Comparison of ENCODE assay signal across 8 cellular contexts in the genomic region with DNA sequence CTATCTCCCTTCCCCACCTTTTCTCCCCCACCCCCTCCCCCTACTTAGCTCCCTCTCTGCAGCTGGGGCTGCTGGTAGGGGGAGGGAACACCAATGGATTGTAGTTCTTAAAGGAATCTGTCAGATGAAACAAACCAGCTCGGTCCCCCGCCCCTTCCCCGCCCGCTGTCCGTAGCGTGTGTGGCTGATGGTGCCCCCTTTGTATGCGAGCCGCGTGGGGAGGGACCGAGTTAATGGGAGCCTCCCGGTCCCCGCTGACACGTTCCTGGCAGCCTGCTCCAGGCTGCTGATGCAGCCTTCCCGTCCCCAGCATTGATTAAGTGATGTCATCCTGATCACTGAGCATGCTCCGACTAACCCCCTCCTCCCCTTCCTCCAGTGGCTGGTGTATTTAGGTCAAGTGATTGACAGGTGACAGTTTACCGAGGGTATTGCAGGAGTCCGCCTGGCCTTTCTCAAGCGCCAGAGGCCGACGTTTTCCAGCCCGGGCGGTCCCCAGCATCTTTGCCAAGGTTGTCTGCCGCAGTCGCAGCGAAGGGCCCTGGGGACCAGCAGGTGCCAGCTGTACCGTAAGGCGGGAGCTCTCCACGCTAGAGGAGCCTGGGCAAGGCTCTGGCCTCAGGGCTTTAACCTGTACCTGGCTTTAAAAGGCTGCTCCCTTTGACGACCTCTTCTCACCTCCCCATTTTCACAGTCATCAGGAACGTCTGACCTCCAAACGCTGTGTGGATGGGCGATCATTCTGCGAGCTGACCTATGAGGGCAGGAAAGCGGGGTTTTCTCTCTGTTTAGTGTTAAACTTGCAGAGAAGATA. TPM values are rescaled to one million over a fixed set of nuclear protein-coding genes. Genes with fewer than 3 reads are reported as not detected.
DNase-seq lines count a peak whose midpoint lies in the region; ATAC-seq and TF ChIP-seq lines count a peak whose summit lies in the region.

No MANE protein-coding gene starts in this region.

- TF ChIP-seq CTCF in smooth muscle cell (IDR thresholded peaks at IDR 0.05; ENCODE audit: borderline replicate concordance, insufficient read depth, poor library complexity, severe bottlenecking), result no peak

- no peaks in the 10 kb centered on the region for H4K20me1 ChIP-seq in smooth muscle cell (ENCODE audit: low read depth)

- no peaks in the 10 kb centered on the region for H3F3A ChIP-seq in smooth muscle cell (ENCODE audit: low read depth)

- no peaks in the 10 kb centered on the region for H3K79me2 ChIP-seq in smooth muscle cell (ENCODE audit: low read depth)

- DNase-seq in activated CD4-positive, CD25-positive, alpha-beta regulatory T cell treated with anti-CD3 and anti-CD28 coated beads, Interleukin-2, amount 50 U/mL, for 72 hours, result peak; percentile 40
- DNase-seq in NCI-H524 treated with DMSO at 0.1 percent for 48 hours (lab: John Stamatoyannopoulos, UW) (peak; percentile 30), activated gamma-delta T cell (lab: John Stamatoyannopoulos, UW) (peak; percentile 12), smooth muscle cell (lab: John Stamatoyannopoulos, UW; ENCODE audit: unreplicated experiment) (no peak), hepatic stellate cell (ENCODE audit: low spot score) (no peak)

- H2AFZ ChIP-seq in smooth muscle cell (ENCODE audit: low read depth), result no peak overlapping the region

- peaks cover 14% of the 10 kb centered on the region for H3K27me3 ChIP-seq in iPS-15b (ENCODE audit: control insufficient read depth, insufficient read depth, low read length)
- peaks cover 27% of the 10 kb centered on the region for H3K27me3 ChIP-seq in smooth muscle cell (ENCODE audit: low read depth)

- peaks cover 4% of the 10 kb centered on the region for H3K4me1 ChIP-seq in iPS-15b (ENCODE audit: control insufficient read depth, insufficient read depth, low read length)
- peaks cover 5% of the 10 kb centered on the region for H3K4me1 ChIP-seq in smooth muscle cell (ENCODE audit: low read depth)

- H3K4me2 ChIP-seq in smooth muscle cell, result peak overlapping the region; percentile 88

- no peak for ATAC-seq in activated CD4-positive, CD25-positive, alpha-beta regulatory T cell treated with anti-CD3 and anti-CD28 coated beads, Interleukin-2, amount 50 U/mL, for 24 hours
- no peak for ATAC-seq in GM18861 (IDR thresholded peaks at IDR 0.05; ENCODE audit: unreplicated experiment)

- peak overlapping the region; percentile 61 for H3K9ac ChIP-seq in iPS-15b (ENCODE audit: low read depth, low read length)
- H3K9ac ChIP-seq in smooth muscle cell (ENCODE audit: low read depth), result no peak overlapping the region

- no peak overlapping the region for H3K27ac ChIP-seq in smooth muscle cell (ENCODE audit: low read depth)

- H3K9me3 ChIP-seq in iPS-15b (ENCODE audit: control insufficient read depth, insufficient read depth, low read length), result no peaks in the 10 kb centered on the region
- no peaks in the 10 kb centered on the region for H3K9me3 ChIP-seq in smooth muscle cell (replicated peaks; ENCODE audit: low read depth)

- H3K36me3 ChIP-seq in iPS-15b (ENCODE audit: control insufficient read depth, insufficient read depth, low read length) (no peaks in the 10 kb centered on the region), smooth muscle cell (ENCODE audit: low read depth) (no peaks in the 10 kb centered on the region)

- WGBS in smooth muscle cell (ENCODE audit: low lambda C conversion rate), result 11% methylated on average over 34 of the region's 34 CpGs

- H3K4me3 ChIP-seq in iPS-15b (ENCODE audit: low read depth, low read length), result peak overlapping the region; percentile 91
- H3K4me3 ChIP-seq in smooth muscle cell, result peak overlapping the region; percentile 48

RNA-seq across cellular contexts. Expression of a gene that starts 1.8 kb away (rescaled TPM):
- 0.72 and 1.4 TPM in 2 replicates for total RNA-seq in smooth muscle cell
- 0.09 and 1.4 TPM in 2 replicates for polyA plus RNA-seq in smooth muscle cell

Comparison
In these comparisons a context has a peak if more than half of its experiments do, and no peak if none do; other contexts are left out.
1. DNase-seq: peak in activated CD4-positive, CD25-positive, alpha-beta regulatory T cell treated with anti-CD3 and anti-CD28 coated beads, Interleukin-2, amount 50 U/mL, for 72 hours (single experiment), NCI-H524 treated with DMSO at 0.1 percent for 48 hours (single experiment) and activated gamma-delta T cell (single experiment); none in smooth muscle cell (single experiment) and hepatic stellate cell (single experiment).